ENCODE assay signal across 29 cellular contexts in genomic region chr2:35591886-35592285, GRCh38.
"Had no signal": no experiment of that assay in that cellular context is flagged by ENCODE, and none has a peak within 500 bp of the region (broad histone marks: within the 10 kb centered on the region; RNA-seq: fewer than 3 reads in every experiment).

No MANE protein-coding gene starts in this region.

- ATAC-seq: activated CD8-positive, alpha-beta T cell treated with anti-CD3 and anti-CD28 coated beads for 36 hours; activated naive CD4-positive, alpha-beta T cell treated with anti-CD3 and anti-CD28 coated beads, Interleukin-2, amount 50 U/mL, for 72 hours; activated T-cell treated with anti-CD3 and anti-CD28 coated beads, Interleukin-2, amount 50 U/mL, for 4 hours; activated T-cell treated with anti-CD3 and anti-CD28 coated beads, Interleukin-2, amount 50 U/mL, for 72 hours; activated T-helper 17 cell treated with anti-CD3 and anti-CD28 coated beads, Interleukin-2, amount 50 U/mL, for 72 hours; body of pancreas had no signal

- DNase-seq: activated B cell treated with CpG ODN at 0.5 μM for 24 hours; activated CD4-positive, alpha-beta memory T cell treated with anti-CD3 and anti-CD28 coated beads for 36 hours; activated CD4-positive, alpha-beta T cell treated with anti-CD3 and anti-CD28 coated beads for 4 hours; activated CD4-positive, alpha-beta T cell treated with anti-CD3 and anti-CD28 coated beads, Interleukin-2, amount 10 ng/mL, durations not matched to agents 24 days and 14 days; activated CD4-positive, alpha-beta T cell treated with anti-CD3 and anti-CD28 coated beads, Interleukin-2, amount 50 U/mL, for 1 hour; activated CD4-positive, alpha-beta T cell treated with anti-CD3 and anti-CD28 coated beads, Interleukin-2, amount 50 U/mL, for 4 hours; activated CD4-positive, CD25-positive, alpha-beta regulatory T cell treated with anti-CD3 and anti-CD28 coated beads, Interleukin-2, amount 50 U/mL, for 72 hours; activated CD8-positive, alpha-beta memory T cell treated with anti-CD3 and anti-CD28 coated beads, Interleukin-2, amount 50 U/mL, for 4 hours; activated CD8-positive, alpha-beta T cell treated with anti-CD3 and anti-CD28 coated beads for 36 hours; activated effector memory CD4-positive, alpha-beta T cell treated with anti-CD3 and anti-CD28 coated beads, Interleukin-2, amount 50 U/mL, for 16 hours; activated gamma-delta T cell treated with Interleukin-2 at 50 U/mL for 16 hours; activated naive CD4-positive, alpha-beta T cell; activated naive CD4-positive, alpha-beta T cell treated with anti-CD3 and anti-CD28 coated beads for 36 hours; activated naive CD4-positive, alpha-beta T cell treated with anti-CD3 and anti-CD28 coated beads, Interleukin-2, amount 50 U/mL, for 16 hours; activated naive CD8-positive, alpha-beta T cell treated with anti-CD3 and anti-CD28 coated beads for 36 hours; activated T-cell treated with anti-CD3 and anti-CD28 coated beads for 4 hours; activated T-cell treated with anti-CD3 and anti-CD28 coated beads, Interleukin-2, amount 50 U/mL, for 1 hour; activated T-cell treated with anti-CD3 and anti-CD28 coated beads, Interleukin-2, amount 50 U/mL, for 4 hours; activated T-cell treated with anti-CD3 and anti-CD28 coated beads, Interleukin-2, amount 50 U/mL, for 72 hours; adrenal gland; amniotic stem cell; aorta; body of pancreas; brain microvascular endothelial cell; central memory CD4-positive, alpha-beta T cell; T-helper 2 cell; T-helper 9 cell had no signal
